ENCODE assay signal across 8 cellular contexts in the genomic region with DNA sequence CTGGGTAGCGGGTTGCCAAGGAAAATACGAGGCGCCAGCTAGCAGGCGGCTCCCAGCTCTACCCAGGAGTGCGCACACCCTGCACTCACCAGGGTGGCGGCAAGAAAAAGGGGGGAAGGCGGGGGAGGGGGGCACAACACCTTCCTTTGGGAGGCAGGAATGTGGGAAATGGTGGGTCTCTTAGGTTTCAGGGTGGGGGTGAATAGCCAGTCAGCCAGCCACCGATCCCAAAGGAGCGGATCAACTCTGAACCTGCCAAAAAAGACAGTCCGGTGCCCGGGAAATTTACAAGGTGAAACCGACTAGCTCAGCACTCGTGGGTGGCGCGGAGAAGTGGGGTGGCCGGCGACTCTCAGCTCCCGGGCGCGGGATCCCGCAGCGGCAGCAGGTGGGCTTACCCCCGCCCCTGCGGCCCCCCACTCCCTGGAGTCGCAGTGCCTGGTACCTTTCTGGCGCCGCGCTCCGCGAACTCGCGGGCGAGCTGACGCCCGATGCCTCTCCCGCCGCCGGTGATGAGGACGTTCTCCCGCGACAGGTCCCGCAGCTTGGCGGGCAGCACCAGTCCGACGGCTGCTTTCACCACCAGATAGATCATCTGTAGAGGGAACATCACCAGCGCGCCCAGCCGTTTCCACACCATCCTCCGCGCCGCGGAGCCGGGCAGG. TPM values are rescaled to one million over a fixed set of nuclear protein-coding genes. Genes with fewer than 3 reads are reported as not detected.
DNase-seq lines count a peak whose midpoint lies in the region; ATAC-seq and TF ChIP-seq lines count a peak whose summit lies in the region.

No MANE protein-coding gene starts in this region.

- H2AFZ ChIP-seq in fibroblast of lung (ENCODE audit: low read length) (peak overlapping the region; percentile 48), osteoblast (ENCODE audit: low read length) (peak overlapping the region; percentile 8)

- H3K4me2 ChIP-seq in fibroblast of lung (ENCODE audit: extremely low read depth, insufficient read depth, low read length), result peak overlapping the region; percentile 87
- peak overlapping the region; percentile 88 for H3K4me2 ChIP-seq in osteoblast (ENCODE audit: insufficient read depth, low read length)

- no peak for ATAC-seq in HG02763 (IDR thresholded peaks at IDR 0.05; ENCODE audit: unreplicated experiment)

- H3K36me3 ChIP-seq in fibroblast of lung (ENCODE audit: control insufficient read depth, insufficient read depth, low read length), result no peaks in the 10 kb centered on the region
- peaks cover 13% of the 10 kb centered on the region for H3K36me3 ChIP-seq in osteoblast (ENCODE audit: insufficient read depth, low read length)
- H3K36me3 ChIP-seq in BE2C, result no peaks in the 10 kb centered on the region

- H3K79me2 ChIP-seq in fibroblast of lung (ENCODE audit: control insufficient read depth, insufficient read depth, low read length) (no peaks in the 10 kb centered on the region), osteoblast (ENCODE audit: insufficient read depth, low read length) (peaks cover 49% of the 10 kb centered on the region)

- H3K27me3 ChIP-seq in fibroblast of lung (ENCODE audit: control insufficient read depth, insufficient read depth, low read length) (no peaks in the 10 kb centered on the region), osteoblast (ENCODE audit: insufficient read depth, low read length) (no peaks in the 10 kb centered on the region), BE2C (no peaks in the 10 kb centered on the region)

- TF ChIP-seq CTCF in fibroblast of lung (conservative IDR thresholded peaks at IDR 0.05 in 1 of 2, IDR thresholded peaks at IDR 0.05 in 1 of 2; ENCODE audit: low read depth in 1 of 2, low read length in 2 of 2) (no peak), osteoblast (IDR thresholded peaks at IDR 0.05; ENCODE audit: extremely low read depth, low read depth, low read length) (no peak), BE2C (IDR thresholded peaks at IDR 0.05; ENCODE audit: low read depth, low read length) (no peak)

- H4K20me1 ChIP-seq in fibroblast of lung (ENCODE audit: control insufficient read depth, extremely low read depth, insufficient read depth, low read length), result no peaks in the 10 kb centered on the region
- no peaks in the 10 kb centered on the region for H4K20me1 ChIP-seq in osteoblast (ENCODE audit: insufficient read depth, low read length)

- H3K27ac ChIP-seq in fibroblast of lung (ENCODE audit: insufficient read depth, low read length), result peak overlapping the region; percentile 61
- peak overlapping the region; percentile 96 for H3K27ac ChIP-seq in osteoblast (ENCODE audit: low read depth, low read length)

- DNase-seq in activated gamma-delta T cell treated with Interleukin-2 at 50 U/mL for 16 hours, result peak; percentile 11
- no peak for DNase-seq in activated gamma-delta T cell (lab: John Stamatoyannopoulos, UW)
- DNase-seq in activated CD8-positive, alpha-beta memory T cell treated with anti-CD3 and anti-CD28 coated beads, Interleukin-2, amount 50 U/mL, for 48 hours, result peak; percentile 75
- no peak for DNase-seq in fibroblast of lung (ENCODE audit: low read depth in 2 of 2)
- DNase-seq in osteoblast (ENCODE audit: insufficient read length, low spot score, missing footprints), result peak; percentile 75
- no peak for DNase-seq in BE2C
- DNase-seq in pons (ENCODE audit: low spot score), result no peak

- peak overlapping the region; percentile 69 for H3K9ac ChIP-seq in fibroblast of lung (ENCODE audit: insufficient read depth, low read length)

- H3K9me3 ChIP-seq in fibroblast of lung (ENCODE audit: control insufficient read depth, insufficient read depth, low read depth, low read length) (no peaks in the 10 kb centered on the region), osteoblast (ENCODE audit: low read depth, low read length) (no peaks in the 10 kb centered on the region), BE2C (no peaks in the 10 kb centered on the region)

- H3K4me1 ChIP-seq in fibroblast of lung (ENCODE audit: control insufficient read depth, extremely low read depth, insufficient read depth, low read length), result peaks cover 17% of the 10 kb centered on the region
- H3K4me1 ChIP-seq in osteoblast (ENCODE audit: insufficient read depth, low read length), result peaks cover 56% of the 10 kb centered on the region
- H3K4me1 ChIP-seq in BE2C, result no peaks in the 10 kb centered on the region

- H3K4me3 ChIP-seq in fibroblast of lung (replicated peaks in 1 of 4; ENCODE audit: control extremely low read depth in 1 of 4, insufficient read depth in 1 of 4, low read depth in 3 of 4, low read length in 4 of 4) (peak overlapping the region; percentile 59 to 83 (median 71)), osteoblast (ENCODE audit: insufficient read depth, low read length) (peak overlapping the region; percentile 92), BE2C (ENCODE audit: low read depth, low read length) (no peak overlapping the region)

RNA-seq across cellular contexts. Expression of a gene that starts 1.2 kb away (rescaled TPM):
- 36.8 and 68.1 TPM in 2 replicates for total RNA-seq in fibroblast of lung
- polyA plus RNA-seq in fibroblast of lung, result 8.4 and 14.1 TPM in 2 replicates
- 10.3 and 18.9 TPM in 2 replicates for polyA plus RNA-seq in fibroblast of lung (2012)
- 36.6 and 44.0 TPM in 2 replicates for polyA minus RNA-seq in fibroblast of lung (ENCODE audit: low replicate concordance)
- total RNA-seq in osteoblast, result 161 and 172 TPM in 2 replicates
- polyA plus RNA-seq in BE2C (2012; ENCODE audit: insufficient read depth, insufficient read length, low read depth), result 0.36 TPM

RNA-seq across cellular contexts. Expression of a gene that starts 27.0 kb away (rescaled TPM):
- total RNA-seq in fibroblast of lung, result not detected in 2 replicates
- not detected in 2 replicates for polyA plus RNA-seq in fibroblast of lung
- not detected in 2 replicates for polyA plus RNA-seq in fibroblast of lung (2012)
- not detected in 2 replicates for polyA minus RNA-seq in fibroblast of lung (ENCODE audit: low replicate concordance)
- total RNA-seq in osteoblast, result not detected in 2 replicates
- polyA plus RNA-seq in BE2C (2012; ENCODE audit: insufficient read depth, insufficient read length, low read depth), result not detected

Comparison
In these comparisons a context has a peak if more than half of its experiments do, and no peak if none do; other contexts are left out.
1. DNase-seq: peak in activated gamma-delta T cell treated with Interleukin-2 at 50 U/mL for 16 hours (single experiment), activated CD8-positive, alpha-beta memory T cell treated with anti-CD3 and anti-CD28 coated beads, Interleukin-2, amount 50 U/mL, for 48 hours (single experiment) and osteoblast (single experiment); none in activated gamma-delta T cell (single experiment), fibroblast of lung (0 of 2), BE2C (single experiment) and pons (single experiment).